In genomic region chr11:31799036-31799793, GRCh38 we compare ENCODE assay signal across 10 cellular contexts. TPM values are rescaled to one million over a fixed set of nuclear protein-coding genes. Genes with fewer than 3 reads are reported as not detected.
DNase-seq lines count a peak whose midpoint lies in the region; ATAC-seq and TF ChIP-seq lines count a peak whose summit lies in the region.
"Had no signal": no experiment of that assay in that cellular context is flagged by ENCODE, and none has a peak within 500 bp of the region (broad histone marks: within the 10 kb centered on the region; RNA-seq: fewer than 3 reads in every experiment).

No MANE protein-coding gene starts in this region.

- no peak overlapping the region for H4K91ac ChIP-seq in neuronal stem cell (ENCODE audit: low read depth, low read length, poor library complexity)

- no peak overlapping the region for H3K27ac Mint-ChIP-seq in activated CD8-positive, alpha-beta T cell treated with anti-CD3 and anti-CD28 coated beads, Interleukin-2, amount 10 ng/mL, durations not matched to agents 7 days and 5 days

- H3K27ac ChIP-seq in ectodermal cell (ENCODE audit: insufficient read depth, low read depth, low read length, poor library complexity, severe bottlenecking) (peak overlapping the region; percentile 56), neuronal stem cell (replicated peaks; ENCODE audit: low read length) (peak overlapping the region; percentile 73)
- H3K27ac ChIP-seq: KMS-11 had no signal

- H2BK5ac ChIP-seq in neuronal stem cell (ENCODE audit: low read length), result peak overlapping the region; percentile 62

- H3K4me1 Mint-ChIP-seq in activated CD8-positive, alpha-beta T cell treated with anti-CD3 and anti-CD28 coated beads, Interleukin-2, amount 10 ng/mL, durations not matched to agents 7 days and 5 days (ENCODE audit: low read depth), result peaks cover 25% of the 10 kb centered on the region

- H3K14ac ChIP-seq in neuronal stem cell (ENCODE audit: low read length), result peak overlapping the region; percentile 40

- peak; percentile 15 for ATAC-seq in HG03442 (IDR thresholded peaks at IDR 0.05; ENCODE audit: unreplicated experiment)
- no peak for ATAC-seq in activated CD8-positive, alpha-beta T cell treated with anti-CD3 and anti-CD28 coated beads, Interleukin-2, amount 10 ng/mL, durations not matched to agents 7 days and 5 days

- peak overlapping the region; percentile 9 for H3K9ac ChIP-seq in neuronal stem cell (ENCODE audit: low read depth, low read length, poor library complexity)
- H3K9ac ChIP-seq: KMS-11 had no signal

- DNase-seq in GM12865 (ENCODE audit: low read depth) (no peak), neuronal stem cell (ENCODE audit: low spot score) (no peak), NCI-H1092 treated with DMSO at 0.1 percent for 48 hours (lab: John Stamatoyannopoulos, UW) (no peak)
- no peak for DNase-seq in stimulated activated CD4-positive, alpha-beta T cell treated with anti-CD3 and anti-CD28 coated beads, Interleukin-4, amount 100 ng/mL, for 4 hours
- DNase-seq in activated CD8-positive, alpha-beta T cell treated with anti-CD3 and anti-CD28 coated beads, Interleukin-2, amount 10 ng/mL, durations not matched to agents 7 days and 5 days, result no peak
- DNase-seq in activated CD4-positive, alpha-beta T cell treated with anti-CD3 and anti-CD28 coated beads, Interleukin-2, amount 50 U/mL, for 48 hours, result no peak

- H3K4me3 ChIP-seq in GM12865 (ENCODE audit: low read depth, low read length) (peak overlapping the region; percentile 2), ectodermal cell (ENCODE audit: insufficient read depth, low read depth, low read length) (peak overlapping the region; percentile 24), neuronal stem cell (ENCODE audit: low read length in 2 of 2) (no peak overlapping the region)

- peak overlapping the region; percentile 98 for H2BK120ac ChIP-seq in neuronal stem cell (ENCODE audit: low read depth, low read length)

- H3K9me3 ChIP-seq in ectodermal cell (ENCODE audit: control insufficient read depth, low read length) (no peaks in the 10 kb centered on the region), neuronal stem cell (replicated peaks in 1 of 2; ENCODE audit: control insufficient read depth in 2 of 2, insufficient read depth in 1 of 2, low read depth in 1 of 2, low read length in 2 of 2) (peaks cover 0 to 11% of the 10 kb centered on the region in 2 donors)

- peaks cover 32% of the 10 kb centered on the region for H3K4me1 ChIP-seq in ectodermal cell (ENCODE audit: control insufficient read depth, insufficient read depth, low read length)
- H3K4me1 ChIP-seq in neuronal stem cell (ENCODE audit: control insufficient read depth in 2 of 2, insufficient read depth in 1 of 2, low read depth in 1 of 2, low read length in 2 of 2), result peaks cover 0 to 51% of the 10 kb centered on the region in 2 donors

- TF ChIP-seq CTCF in GM12865 (IDR thresholded peaks at IDR 0.05; ENCODE audit: insufficient read depth, low read depth, low read length, missing control alignments), result no peak

- H2AFZ ChIP-seq in neuronal stem cell (ENCODE audit: low read length), result no peak overlapping the region

- CTCF ChIA-PET in activated CD8-positive, alpha-beta T cell treated with anti-CD3 and anti-CD28 coated beads, Interleukin-2, amount 10 ng/mL, durations not matched to agents 7 days and 5 days (lab: Charles Lee), result interaction anchor here (0.9 to 1.0 kb wide), 2 partner anchors 14 to 24 kb away, joined by 4 to 5 read pairs; no protein-coding TSS in a partner anchor

- POLR2A ChIA-PET in activated CD8-positive, alpha-beta T cell treated with anti-CD3 and anti-CD28 coated beads, Interleukin-2, amount 10 ng/mL, durations not matched to agents 7 days and 5 days (lab: Charles Lee), result no interaction called here

- peak overlapping the region; percentile 79 for H2BK12ac ChIP-seq in neuronal stem cell (ENCODE audit: low read length)

- peaks cover 87% of the 10 kb centered on the region for H3K27me3 ChIP-seq in ectodermal cell (ENCODE audit: control insufficient read depth, insufficient read depth, low read length, poor library complexity, severe bottlenecking)
- H3K27me3 ChIP-seq in neuronal stem cell (ENCODE audit: control insufficient read depth in 3 of 3, insufficient read depth in 3 of 3, low read depth in 1 of 3, low read length in 3 of 3), result peaks cover 0 to 17% (median 0%) of the 10 kb centered on the region in 3 experiments

- no peak overlapping the region for H4K8ac ChIP-seq in neuronal stem cell (ENCODE audit: low read depth, low read length)

- H3K9me3 Mint-ChIP-seq in activated CD8-positive, alpha-beta T cell treated with anti-CD3 and anti-CD28 coated beads, Interleukin-2, amount 10 ng/mL, durations not matched to agents 7 days and 5 days (ENCODE audit: insufficient read depth), result no peaks in the 10 kb centered on the region

- H3K36me3 ChIP-seq in ectodermal cell (ENCODE audit: control insufficient read depth, insufficient read depth, low read length) (peaks cover 9% of the 10 kb centered on the region), neuronal stem cell (replicated peaks in 1 of 2; ENCODE audit: control insufficient read depth in 2 of 2, insufficient read depth in 2 of 2, low read length in 2 of 2) (peaks cover 26 to 95% of the 10 kb centered on the region in 2 donors)

- H3K27me3 Mint-ChIP-seq in activated CD8-positive, alpha-beta T cell treated with anti-CD3 and anti-CD28 coated beads, Interleukin-2, amount 10 ng/mL, durations not matched to agents 7 days and 5 days (ENCODE audit: low read depth), result peaks cover 76% of the 10 kb centered on the region

- peak overlapping the region; percentile 91 for H3K18ac ChIP-seq in neuronal stem cell (ENCODE audit: low read length)

- H2AK5ac ChIP-seq in neuronal stem cell (ENCODE audit: low read depth, low read length), result peak overlapping the region; percentile 94

- H2BK15ac ChIP-seq in neuronal stem cell (ENCODE audit: low read length), result no peak overlapping the region

- WGBS in ectodermal cell, 2 experiments, result 3 to 4% methylated on average over 59 of the region's 59 CpGs
- no CpG with 5 or more reads among the region's 59 CpGs for WGBS in neuronal stem cell (ENCODE audit: extremely low coverage in 2 of 2, insufficient read length in 2 of 2, insufficient replicate concordance in 1 of 2), 2 donors

- H3K36me3 Mint-ChIP-seq in activated CD8-positive, alpha-beta T cell treated with anti-CD3 and anti-CD28 coated beads, Interleukin-2, amount 10 ng/mL, durations not matched to agents 7 days and 5 days (ENCODE audit: low read depth), result peaks cover 18% of the 10 kb centered on the region

- peak overlapping the region; percentile 37 for H3K4me2 ChIP-seq in neuronal stem cell (ENCODE audit: insufficient read depth, low read length, poor library complexity, severe bottlenecking)
- H3K4me2 ChIP-seq: KMS-11 had no signal

- peaks cover 3% of the 10 kb centered on the region for H3K79me1 ChIP-seq in neuronal stem cell (ENCODE audit: low read depth, low read length)

- H3K4ac ChIP-seq in neuronal stem cell (ENCODE audit: low read length), result peak overlapping the region; percentile 57

- no peak overlapping the region for H3K4me3 Mint-ChIP-seq in activated CD8-positive, alpha-beta T cell treated with anti-CD3 and anti-CD28 coated beads, Interleukin-2, amount 10 ng/mL, durations not matched to agents 7 days and 5 days

- peak overlapping the region; percentile 49 for H3K23ac ChIP-seq in neuronal stem cell (ENCODE audit: low read depth, low read length, poor library complexity)

RNA-seq across cellular contexts. Expression of gene PAX6, which starts 11.9 kb away (rescaled TPM):
- 114 TPM for polyA plus RNA-seq in ectodermal cell (2013, experiment 1 of 4)
- polyA plus RNA-seq in ectodermal cell (2013, experiment 2 of 4), result 182 TPM
- polyA plus RNA-seq in ectodermal cell (2013, experiment 3 of 4), result 124 TPM
- 170 TPM for polyA plus RNA-seq in ectodermal cell (2013, experiment 4 of 4)
- polyA plus RNA-seq in neuronal stem cell (2013, experiment 1 of 2), result 254 TPM
- 259 TPM for polyA plus RNA-seq in neuronal stem cell (2013, experiment 2 of 2)
- total RNA-seq in activated CD8-positive, alpha-beta T cell treated with anti-CD3 and anti-CD28 coated beads, Interleukin-2, amount 10 ng/mL, durations not matched to agents 7 days and 5 days, result not detected
- total RNA-seq: natural killer cell treated with Interleukin-12 subunit alpha and Interleukin-12 subunit beta and Interleukin-15 and Interleukin-18, amount 100 ng/mL, for 72 hours had no signal

Comparison
In these comparisons a context has a peak if more than half of its experiments do, and no peak if none do; other contexts are left out.
1. H3K4me3 ChIP-seq: peak in GM12865 (single experiment) and ectodermal cell (single experiment); none in neuronal stem cell (0 of 2).